ENCODE assay signal across 35 cellular contexts in the genomic region with DNA sequence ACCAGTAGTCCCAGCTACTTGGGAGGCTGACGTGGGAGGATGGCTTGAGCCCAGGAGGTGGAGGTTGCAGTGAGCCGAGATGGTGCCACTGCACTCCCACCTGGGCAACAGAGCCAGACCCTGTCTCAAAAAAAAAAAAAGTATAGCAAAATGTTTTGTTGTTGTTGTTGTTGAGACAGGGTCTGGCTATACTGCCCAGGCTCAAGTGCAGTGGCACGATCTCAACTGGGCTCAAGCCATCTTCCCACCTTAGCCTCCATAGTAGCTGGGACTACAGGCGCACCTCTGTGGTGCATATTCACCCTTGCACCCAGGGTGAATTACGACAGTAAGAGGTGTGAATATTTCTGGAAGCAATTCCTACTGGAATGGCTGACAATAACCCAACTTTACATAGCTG. TPM values are rescaled to one million over a fixed set of nuclear protein-coding genes. Genes with fewer than 3 reads are reported as not detected.
DNase-seq lines count a peak whose midpoint lies in the region; ATAC-seq, FAIRE-seq and TF ChIP-seq lines count a peak whose summit lies in the region.
"Had no signal": no experiment of that assay in that cellular context is flagged by ENCODE, and none has a peak within 500 bp of the region (broad histone marks: within the 10 kb centered on the region; RNA-seq: fewer than 3 reads in every experiment).

No MANE protein-coding gene starts in this region.

- H3K4me3 ChIP-seq in HepG2 (replicated peaks in 1 of 3; ENCODE audit: insufficient read depth in 1 of 3, low read depth in 2 of 3, low read length in 3 of 3) (no peak overlapping the region), right lobe of liver (no peak overlapping the region), HEK293 (ENCODE audit: low read depth, low read length) (no peak overlapping the region), K562 (no peak overlapping the region), mesenchymal stem cell (ENCODE audit: insufficient read depth in 1 of 2, low read depth in 1 of 2, low read length in 2 of 2) (no peak overlapping the region)
- H3K4me3 ChIP-seq: A549; BLaER1; BLaER1 treated with 17β-estradiol and CSF1 and Interleukin-3, amounts not matched to agents 10 nM and 100 nM had no signal

- peaks cover 10% of the 10 kb centered on the region for H3K9me3 Mint-ChIP-seq in WTC11
- H3K9me3 Mint-ChIP-seq: CD4-positive, alpha-beta memory T cell; CD4-positive, alpha-beta T cell; CD4-positive, CD25-positive, alpha-beta regulatory T cell; CD8-positive, alpha-beta memory T cell; CD8-positive, alpha-beta T cell had no signal

- no peak for TF ChIP-seq EP300 in HepG2 (IDR thresholded peaks at IDR 0.05; ENCODE audit: low read depth in 2 of 2, low read length in 2 of 2)
- no peak for TF ChIP-seq EP300 in HepG2 (CRISPR knock-in tag; IDR thresholded peaks at IDR 0.05; ENCODE audit: borderline replicate concordance)
- no peak for TF ChIP-seq EP300 in K562 (IDR thresholded peaks at IDR 0.05; ENCODE audit: low read length)

- H2BK15ac ChIP-seq in mesenchymal stem cell (ENCODE audit: low read depth, poor library complexity, severe bottlenecking) = no peak overlapping the region

- H3K9me3 ChIP-seq in HepG2 (ENCODE audit: low read length) (no peaks in the 10 kb centered on the region), right lobe of liver (no peaks in the 10 kb centered on the region), HEK293 (ENCODE audit: control insufficient read depth, insufficient read depth, low read depth, low read length) (no peaks in the 10 kb centered on the region), K562 (replicated peaks; ENCODE audit: control insufficient read depth, insufficient read depth, low read depth, low read length) (no peaks in the 10 kb centered on the region), mesenchymal stem cell (ENCODE audit: control insufficient read depth, low read length) (no peaks in the 10 kb centered on the region)
- H3K9me3 ChIP-seq: A549, BE2C, Caco-2 had no signal

- no peak overlapping the region for H4K8ac ChIP-seq in mesenchymal stem cell (ENCODE audit: low read length)

- H2BK12ac ChIP-seq in mesenchymal stem cell (ENCODE audit: low read length in 2 of 2) = no peak overlapping the region

- peaks cover 8% of the 10 kb centered on the region for H3K4me1 Mint-ChIP-seq in WTC11

- FAIRE-seq in HepG2 (lab: Jason Lieb, UNC) (no peak), K562 (lab: Jason Lieb, UNC) (no peak)
- FAIRE-seq: A204.1, A549, D721Med had no signal

- no peak for ATAC-seq in HepG2
- ATAC-seq in right lobe of liver = no peak
- no peak for ATAC-seq in WTC11
- ATAC-seq in K562 = no peak
- ATAC-seq: A549; CD8-positive, alpha-beta T cell had no signal

- H3K36me3 ChIP-seq in HepG2 (replicated peaks in 1 of 2; ENCODE audit: control insufficient read depth in 1 of 2, insufficient read depth in 2 of 2, low read length in 2 of 2) (no peaks in the 10 kb centered on the region), right lobe of liver (no peaks in the 10 kb centered on the region), HEK293 (ENCODE audit: control insufficient read depth in 2 of 2, insufficient read depth in 1 of 2, low read length in 2 of 2) (no peaks in the 10 kb centered on the region), K562 (ENCODE audit: control insufficient read depth, insufficient read depth, low read length) (no peaks in the 10 kb centered on the region), mesenchymal stem cell (ENCODE audit: control insufficient read depth in 1 of 2, insufficient read depth in 2 of 2, low read depth in 1 of 2, low read length in 2 of 2) (no peaks in the 10 kb centered on the region)
- H3K36me3 ChIP-seq: BE2C; BLaER1; BLaER1 treated with 17β-estradiol and CSF1 and Interleukin-3, amounts not matched to agents 10 nM and 100 nM had no signal

- H3K14ac ChIP-seq in mesenchymal stem cell (ENCODE audit: low read length in 2 of 2) = no peak overlapping the region

- H3K27me3 Mint-ChIP-seq in WTC11 (ENCODE audit: low read depth) = peaks cover 29% of the 10 kb centered on the region

- H4K91ac ChIP-seq in mesenchymal stem cell (ENCODE audit: low read length) = no peak overlapping the region

- intact Hi-C loops in HepG2 (cut with micrococcal nuclease; ENCODE audit: unreplicated experiment) = no loop called here
- intact Hi-C loops in right lobe of liver (cut with DNase I) = no loop called here
- intact Hi-C loops in K562 (cut with micrococcal nuclease) = no loop called here

- H3K9ac ChIP-seq in HepG2 (ENCODE audit: insufficient read depth, low read depth, low read length) (no peak overlapping the region), K562 (ENCODE audit: insufficient read depth in 1 of 2, low read depth in 2 of 2, low read length in 2 of 2) (no peak overlapping the region), mesenchymal stem cell (ENCODE audit: low read length) (no peak overlapping the region)
- H3K9ac ChIP-seq: BLaER1; BLaER1 treated with 17β-estradiol and CSF1 and Interleukin-3, amounts not matched to agents 10 nM and 100 nM had no signal

- no peak for TF ChIP-seq POLR2A in HepG2 (IDR thresholded peaks at IDR 0.05; ENCODE audit: insufficient read depth in 1 of 2, low read depth in 2 of 2, low read length in 2 of 2)
- TF ChIP-seq POLR2A in right lobe of liver (IDR thresholded peaks at IDR 0.05) = no peak
- no peak for TF ChIP-seq POLR2A in K562 (conservative IDR thresholded peaks at IDR 0.05)

- BruUV-seq in HepG2 (replicated peaks; lab: Mats Ljungman, UMichigan) (no TSS peak), K562 (replicated peaks; lab: Mats Ljungman, UMichigan) (no TSS peak)

- TF ChIP-seq CTCF in HepG2 (CRISPR knock-in tag; IDR thresholded peaks at IDR 0.05) = no peak
- no peak for TF ChIP-seq CTCF in right lobe of liver (IDR thresholded peaks at IDR 0.05)
- TF ChIP-seq CTCF in HEK293 (tag by site-specific recombination; IDR thresholded peaks at IDR 0.05) = no peak
- no peak for TF ChIP-seq CTCF in WTC11 (IDR thresholded peaks at IDR 0.05)
- no peak for TF ChIP-seq CTCF in K562 (IDR thresholded peaks at IDR 0.05 in 2 of 3, conservative IDR thresholded peaks at IDR 0.05 in 1 of 3; ENCODE audit: insufficient read depth in 2 of 3, low read depth in 1 of 3, low read length in 3 of 3)

- no peak overlapping the region for H3K4me3 Mint-ChIP-seq in WTC11
- H3K4me3 Mint-ChIP-seq: B cell; CD4-positive, alpha-beta memory T cell; CD4-positive, alpha-beta T cell; CD8-positive, alpha-beta memory T cell; CD8-positive, alpha-beta T cell had no signal

- TF ChIP-seq RAD21 in HepG2 (CRISPR knock-in tag; IDR thresholded peaks at IDR 0.05) (no peak), K562 (CRISPR knock-in tag; conservative IDR thresholded peaks at IDR 0.05 in 1 of 2, IDR thresholded peaks at IDR 0.05 in 1 of 2) (no peak)

- no peaks in the 10 kb centered on the region for H3K9me1 ChIP-seq in K562 (ENCODE audit: control insufficient read depth, insufficient read depth, low read length)

- no peak overlapping the region for H3K23ac ChIP-seq in mesenchymal stem cell (ENCODE audit: low read length in 2 of 2)

- 39% methylated on average over 5 of the region's 5 CpGs for WGBS in HepG2 (ENCODE audit: low lambda C conversion rate)
- 87% methylated on average over 3 of the region's 5 CpGs for WGBS in right lobe of liver (ENCODE audit: insufficient coverage, low coverage, low lambda C conversion rate, missing lambda C conversion rate)
- WGBS in K562 (ENCODE audit: insufficient coverage, low coverage, missing lambda C conversion rate) = 39% methylated on average over 5 of the region's 5 CpGs
- WGBS in mesenchymal stem cell = 81% methylated on average over 4 of the region's 5 CpGs

- POLR2A ChIA-PET in HepG2 (lab: Yijun Ruan, JAX) = no interaction called here
- POLR2A ChIA-PET in HEK293 (lab: Yijun Ruan, JAX) = interaction anchor here (1.0 kb wide), 1 partner anchor 11 kb away, joined by 3 read pairs; a partner anchor contains a TSS
- POLR2A ChIA-PET in WTC11 (lab: Charles Lee) = no interaction called here
- POLR2A ChIA-PET in K562 (lab: Yijun Ruan, JAX) = interaction anchor here (1.2 to 4.5 kb wide), 2 partner anchors 12 to 17 kb away, joined by 4 to 15 read pairs; a partner anchor contains a TSS

- CTCF ChIA-PET in HepG2 (lab: Yijun Ruan, JAX; ENCODE audit: low intra/inter-chr PET ratio, low total read pairs) (no interaction called here), HEK293 (lab: Yijun Ruan, JAX) (interaction anchor here (0.6 to 9.2 kb wide), 5 partner anchors 17 to 352 kb away, joined by 3 to 160 read pairs (median 3); no protein-coding TSS in a partner anchor), WTC11 (lab: Charles Lee) (interaction anchor here (2.5 kb wide), 1 partner anchor 11 kb away, joined by 13 read pairs; a partner anchor contains a TSS), K562 (lab: Yijun Ruan, JAX; ENCODE audit: low intra/inter-chr PET ratio) (no interaction called here)

- H2BK5ac ChIP-seq in mesenchymal stem cell (ENCODE audit: low read depth, low read length, poor library complexity, severe bottlenecking) = no peak overlapping the region

- H3K79me2 ChIP-seq in HepG2 (ENCODE audit: insufficient read depth, low read length) = no peaks in the 10 kb centered on the region
- H3K79me2 ChIP-seq in K562 (ENCODE audit: control insufficient read depth, insufficient read depth, low read length) = no peaks in the 10 kb centered on the region

- H2AFZ ChIP-seq in HepG2 (ENCODE audit: low read length) (no peak overlapping the region), K562 (ENCODE audit: low read depth, low read length) (no peak overlapping the region), mesenchymal stem cell (ENCODE audit: low read depth, low read length) (no peak overlapping the region)

- no peak overlapping the region for H3K27ac ChIP-seq in HepG2 (ENCODE audit: extremely low read length, insufficient read depth, low read length)
- no peak overlapping the region for H3K27ac ChIP-seq in right lobe of liver
- H3K27ac ChIP-seq in HEK293 (ENCODE audit: extremely low read depth, low read depth, low read length) = no peak overlapping the region
- no peak overlapping the region for H3K27ac ChIP-seq in K562 (ENCODE audit: extremely low read depth, low read depth, low read length)
- H3K27ac ChIP-seq in mesenchymal stem cell (ENCODE audit: low read length, poor library complexity, severe bottlenecking) = no peak overlapping the region
- H3K27ac ChIP-seq: 22Rv1; A549; BLaER1; BLaER1 treated with 17β-estradiol and CSF1 and Interleukin-3, amounts not matched to agents 10 nM and 100 nM; C4-2B had no signal

- no peak overlapping the region for H3K4ac ChIP-seq in mesenchymal stem cell (ENCODE audit: low read depth in 1 of 2, low read length in 2 of 2)

- H3K4me1 ChIP-seq in HepG2 (ENCODE audit: insufficient read depth, low read length) (peaks cover 14% of the 10 kb centered on the region), right lobe of liver (peaks cover 0 to 5% (median 0%) of the 10 kb centered on the region in 4 donors), HEK293 (ENCODE audit: control insufficient read depth, insufficient read depth, low read length) (peaks cover 5% of the 10 kb centered on the region), K562 (replicated peaks in 1 of 2; ENCODE audit: control insufficient read depth in 2 of 2, insufficient read depth in 2 of 2, low read length in 2 of 2) (peaks cover 10 to 16% of the 10 kb centered on the region in 2 experiments), mesenchymal stem cell (ENCODE audit: control insufficient read depth, insufficient read depth, low read depth, low read length) (no peaks in the 10 kb centered on the region)

- in situ Hi-C loops in HepG2 (cut with HindIII; ENCODE audit: extremely low pct_ligation_motif_present, low pct_unique_long_range_greater_than_20kb) = no loop called here
- in situ Hi-C loops in K562 (cut with MboI) = no loop called here
- in situ Hi-C loops in ACHN (cut with HindIII; ENCODE audit: low pct_ligation_motif_present, low pct_unique_long_range_greater_than_20kb, low sequenced_read_pairs) = no loop called here

- DNase-seq in HepG2 (ENCODE audit: low spot score) (no peak), right lobe of liver (no peak), WTC11 (ENCODE audit: low spot score) (no peak), K562 (ENCODE audit: extremely low read depth in 1 of 4, low spot score in 3 of 4) (no peak), ACHN (no peak), NCI-H2081 (lab: John Stamatoyannopoulos, UW) (no peak), mesenchymal stem cell (no peak)
- DNase-seq: 8988T; AML-193; BE2C; C1 segment of cervical spinal cord; Caco-2; Calu3; CD4-positive, alpha-beta memory T cell; CD4-positive, alpha-beta T cell; CD4-positive, CD25-positive, alpha-beta regulatory T cell; CD8-positive, alpha-beta memory T cell; CD8-positive, alpha-beta T cell; COR-L47; DMS 273 treated with DMSO at 0.1 percent for 48 hours; DMS153; DMS53; DMS79; DMS79 treated with DMSO at 0.1 percent for 48 hours; DND-41; EL had no signal

- H3K4me2 ChIP-seq in HepG2 (ENCODE audit: low read depth, low read length) (no peak overlapping the region), K562 (ENCODE audit: insufficient read depth, low read length) (no peak overlapping the region), mesenchymal stem cell (ENCODE audit: low read length, poor library complexity, severe bottlenecking) (no peak overlapping the region)
- H3K4me2 ChIP-seq: A549; BLaER1; BLaER1 treated with 17β-estradiol and CSF1 and Interleukin-3, amounts not matched to agents 10 nM and 100 nM had no signal

- peaks cover 3% of the 10 kb centered on the region; the same call in 1 of the 2 replicates for H3K36me3 Mint-ChIP-seq in WTC11
- H3K36me3 Mint-ChIP-seq: CD4-positive, alpha-beta memory T cell; CD4-positive, CD25-positive, alpha-beta regulatory T cell; CD8-positive, alpha-beta memory T cell; CD8-positive, alpha-beta T cell had no signal

- H3K79me1 ChIP-seq in mesenchymal stem cell (replicated peaks; ENCODE audit: low read length, poor library complexity, severe bottlenecking) = no peaks in the 10 kb centered on the region

- H3K27me3 ChIP-seq in HepG2 (ENCODE audit: control insufficient read depth in 1 of 2, insufficient read depth in 2 of 2, low read length in 2 of 2) (no peaks in the 10 kb centered on the region), right lobe of liver (no peaks in the 10 kb centered on the region), K562 (ENCODE audit: control insufficient read depth in 2 of 2, insufficient read depth in 2 of 2, low read length in 2 of 2) (no peaks in the 10 kb centered on the region), mesenchymal stem cell (ENCODE audit: control insufficient read depth in 1 of 2, insufficient read depth in 1 of 2, low read length in 2 of 2) (no peaks in the 10 kb centered on the region)
- H3K27me3 ChIP-seq: BE2C; BLaER1; BLaER1 treated with 17β-estradiol and CSF1 and Interleukin-3, amounts not matched to agents 10 nM and 100 nM had no signal

- no peak overlapping the region for H3K27ac Mint-ChIP-seq in WTC11
- H3K27ac Mint-ChIP-seq: B cell; CD4-positive, alpha-beta T cell; CD4-positive, CD25-positive, alpha-beta regulatory T cell; CD8-positive, alpha-beta memory T cell; CD8-positive, alpha-beta T cell had no signal

- H3K18ac ChIP-seq in mesenchymal stem cell (ENCODE audit: low read depth in 1 of 2, low read length in 2 of 2) = no peak overlapping the region

- no peak overlapping the region for H2AK5ac ChIP-seq in mesenchymal stem cell (ENCODE audit: low read length, severe bottlenecking)

- H4K20me1 ChIP-seq in HepG2 (ENCODE audit: insufficient read depth, low read length) (no peaks in the 10 kb centered on the region), K562 (replicated peaks; ENCODE audit: control insufficient read depth, insufficient read depth, low read length) (no peaks in the 10 kb centered on the region)
- H4K20me1 ChIP-seq: BLaER1; BLaER1 treated with 17β-estradiol and CSF1 and Interleukin-3, amounts not matched to agents 10 nM and 100 nM had no signal

- H2BK120ac ChIP-seq in mesenchymal stem cell (ENCODE audit: low read depth, low read length) = no peak overlapping the region

RNA-seq across cellular contexts. Expression of a gene that starts 11.4 kb away (rescaled TPM):
- total RNA-seq in HepG2 (2016; rRNA removed; fragmentation: Illumina TruSeq; extraction: Trizol) = 29.3 and 39.3 TPM in 2 replicates
- 4.9 and 5.0 TPM in 2 replicates for total RNA-seq in HepG2 (2016; cell fraction: cytosol; rRNA removed; fragmentation: Illumina TruSeq; extraction: Trizol; ENCODE audit: low read depth)
- total RNA-seq in HepG2 (2016; cell fraction: insoluble cytoplasmic fraction; rRNA removed; fragmentation: Illumina TruSeq; extraction: Trizol) = 28.5 and 36.6 TPM in 2 replicates
- total RNA-seq in HepG2 (2016; cell fraction: membrane; rRNA removed; fragmentation: Illumina TruSeq; extraction: Trizol) = 5.9 and 6.6 TPM in 2 replicates
- 33.6 and 38.5 TPM in 2 replicates for total RNA-seq in HepG2 (2016; cell fraction: nucleus; rRNA removed; fragmentation: Illumina TruSeq; extraction: Trizol)
- 14.8 and 17.6 TPM in 2 replicates for polyA plus RNA-seq in HepG2 (2011; rRNA removed)
- polyA plus RNA-seq in HepG2 (2011; cell fraction: cytosol; rRNA removed) = 6.1 and 9.3 TPM in 2 replicates
- polyA plus RNA-seq in HepG2 (2011; cell fraction: nucleus; rRNA removed) = 21.6 and 22.5 TPM in 2 replicates
- 11.2 and 13.1 TPM in 2 replicates for polyA plus RNA-seq in HepG2 (2012)
- 0.72 and 0.75 TPM in 2 replicates for polyA plus RNA-seq in HepG2 (2016; cell fraction: cytosol; fragmentation: Illumina TruSeq; extraction: Trizol; ENCODE audit: low read depth)
- polyA plus RNA-seq in HepG2 (2016; cell fraction: insoluble cytoplasmic fraction; fragmentation: Illumina TruSeq; extraction: Trizol; ENCODE audit: low read depth) = 14.8 and 15.8 TPM in 2 replicates
- 1.4 and 1.5 TPM in 2 replicates for polyA plus RNA-seq in HepG2 (2016; cell fraction: membrane; fragmentation: Illumina TruSeq; extraction: Trizol; ENCODE audit: low read depth)
- polyA plus RNA-seq in HepG2 (2016; cell fraction: nucleus; fragmentation: Illumina TruSeq; extraction: Trizol; ENCODE audit: insufficient read depth, low read depth) = 28.2 and 31.8 TPM in 2 replicates
- 16.4 and 17.3 TPM in 2 replicates for polyA minus RNA-seq in HepG2 (2011; rRNA and poly(A)+ RNA removed; ENCODE audit: low replicate concordance)
- polyA minus RNA-seq in HepG2 (2011; cell fraction: cytosol; rRNA and poly(A)+ RNA removed) = 17.6 and 20.7 TPM in 2 replicates
- 50.2 and 58.7 TPM in 2 replicates for polyA minus RNA-seq in HepG2 (2011; cell fraction: nucleus; rRNA and poly(A)+ RNA removed)
- 10 to 100 TPM; 14.0 to 22.8 (median 16.7) TPM for total RNA-seq in right lobe of liver
- 16.4 to 18.8 TPM (median 17.1 TPM) in 3 replicates for total RNA-seq in WTC11 (2021)
- total RNA-seq in K562 (2011; cell fraction: chromatin; rRNA removed; ENCODE audit: low replicate concordance) = 40.5 and 114 TPM in 2 replicates
- 20.5 and 25.0 TPM in 2 replicates for total RNA-seq in K562 (2011; cell fraction: nucleolus; rRNA removed)
- total RNA-seq in K562 (2011; cell fraction: nucleoplasm; rRNA removed) = 44.1 and 48.8 TPM in 2 replicates
- total RNA-seq in K562 (2014; rRNA removed) = 23.4 and 26.8 TPM in 2 replicates
- total RNA-seq in K562 (2014; rRNA removed; fragmentation: Illumina TruSeq; extraction: Trizol) = 38.9 and 41.3 TPM in 2 replicates
- total RNA-seq in K562 (2015; rRNA removed; fragmentation: Illumina TruSeq; extraction: Trizol) = 34.4 and 35.0 TPM in 2 replicates
- total RNA-seq in K562 (2021) = 33.5 and 35.3 TPM in 2 replicates
- polyA plus RNA-seq in K562 (2011; rRNA removed) = 29.5 and 35.4 TPM in 2 replicates
- 8.0 and 17.6 TPM in 2 replicates for polyA plus RNA-seq in K562 (2011; cell fraction: cytosol; rRNA removed)
- 19.9 and 29.8 TPM in 2 replicates for polyA plus RNA-seq in K562 (2011; cell fraction: nucleus; rRNA removed)
- polyA plus RNA-seq in K562 (2012) = 15.1 and 17.7 TPM in 2 replicates
- 17.2 and 21.4 TPM in 2 replicates for polyA plus RNA-seq in K562 (2014; fragmentation: Illumina TruSeq; extraction: Trizol)
- polyA plus RNA-seq in K562 (2014; fragmentation: Nextera tagmentation; extraction: Ambion mirVana) = 10 to 100 TPM in 1 of 2 experiments, 1 to 10 TPM in 1; 9.1 to 13.1 TPM
- polyA plus RNA-seq in K562 (2014; rRNA removed) = 14.7 and 16.4 TPM in 2 replicates
- 106 and 107 TPM in 2 replicates for polyA minus RNA-seq in K562 (2011; rRNA and poly(A)+ RNA removed)
- polyA minus RNA-seq in K562 (2011; cell fraction: cytosol; rRNA and poly(A)+ RNA removed) = 22.6 and 36.3 TPM in 2 replicates
- 19.1 and 36.5 TPM in 2 replicates for polyA minus RNA-seq in K562 (2011; cell fraction: nucleus; rRNA and poly(A)+ RNA removed)
- polyA plus RNA-seq in mesenchymal stem cell (2013, experiment 1 of 2) = 6.4 TPM
- polyA plus RNA-seq in mesenchymal stem cell (2013, experiment 2 of 2) = 6.2 TPM

Comparison
In these comparisons a context has a peak if more than half of its experiments do, and no peak if none do; other contexts are left out.
1. CTCF ChIA-PET loops: an anchor here in HEK293 (0.6 to 9.2 kb wide) and WTC11 (2.5 kb wide); none called in HepG2 and K562.
2. POLR2A ChIA-PET loops: an anchor here in HEK293 (1.0 kb wide) and K562 (1.2 to 4.5 kb wide); none called in HepG2 and WTC11.